In the genomic region with DNA sequence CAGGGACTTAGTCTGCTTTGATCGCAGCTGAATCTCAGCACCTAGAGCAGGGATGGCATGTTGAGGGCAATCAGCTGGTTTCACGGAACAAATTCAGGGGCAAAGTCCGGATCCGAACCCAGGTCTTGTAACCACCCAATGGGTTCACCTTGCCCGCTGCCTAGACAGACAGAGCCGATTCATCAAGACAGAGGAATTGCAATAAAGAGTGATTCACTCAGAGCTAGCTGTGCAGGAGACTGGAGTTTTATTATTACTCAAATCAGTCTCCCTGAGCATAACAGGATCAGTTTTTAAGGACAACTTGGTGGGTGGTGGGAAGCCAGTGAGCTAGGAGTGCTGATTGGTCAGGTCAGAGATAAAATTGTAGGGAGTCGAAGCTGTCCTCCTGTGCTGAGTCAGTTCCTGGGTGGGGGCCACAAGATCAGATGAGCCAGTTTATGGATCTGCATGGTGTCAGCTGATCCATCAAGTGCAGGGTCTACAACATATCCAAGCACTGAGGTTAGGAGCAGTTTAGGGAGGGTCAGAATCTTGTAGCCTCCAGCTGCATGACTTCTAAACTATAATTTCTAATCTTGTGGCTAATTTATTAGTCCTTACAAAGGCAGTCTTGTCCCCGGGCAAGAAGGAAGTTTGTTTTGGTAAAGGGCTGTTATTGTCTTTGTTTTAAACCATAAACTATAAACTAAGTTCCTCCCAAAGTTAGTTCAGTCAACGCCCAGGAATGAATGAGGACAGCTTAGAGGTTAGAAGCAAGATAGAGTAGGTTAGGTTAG, we compare ENCODE assay signal across 14 cellular contexts. TPM values are rescaled to one million over a fixed set of nuclear protein-coding genes. Genes with fewer than 3 reads are reported as not detected.
DNase-seq lines count a peak whose midpoint lies in the region; ATAC-seq, FAIRE-seq and TF ChIP-seq lines count a peak whose summit lies in the region.
"Had no signal": no experiment of that assay in that cellular context is flagged by ENCODE, and none has a peak within 500 bp of the region (broad histone marks: within the 10 kb centered on the region; RNA-seq: fewer than 3 reads in every experiment).

No MANE protein-coding gene starts in this region.

- no peak for TF ChIP-seq CTCF in A549 (IDR thresholded peaks at IDR 0.05)
- no peak for TF ChIP-seq CTCF in brain (conservative IDR thresholded peaks at IDR 0.05)
- no peak for TF ChIP-seq CTCF in ovary (IDR thresholded peaks at IDR 0.05)

- peak overlapping the region in 1 of 5 experiments; percentile 26 for H3K4me3 Mint-ChIP-seq in brain
- H3K4me3 Mint-ChIP-seq: activated CD4-positive, alpha-beta T cell treated with anti-CD3 and anti-CD28 coated beads for 36 hours had no signal

- TF ChIP-seq EP300 in A549 (IDR thresholded peaks at IDR 0.05) = no peak
- no peak for TF ChIP-seq EP300 in ovary (IDR thresholded peaks at IDR 0.05)

- no peaks in the 10 kb centered on the region for H3K9me3 ChIP-seq in A549
- H3K9me3 ChIP-seq in ovary = no peaks in the 10 kb centered on the region

- DNase-seq in A549 (ENCODE audit: low read depth in 1 of 2, low spot score in 1 of 2) (peak in 1 of 2 experiments; percentile 59), HTR-8/SVneo (ENCODE audit: insufficient read length, low spot score) (no peak), kidney tubule cell (ENCODE audit: low spot score) (peak; percentile 74), NOMO-1 treated with DMSO at 0.1 percent for 48 hours (lab: John Stamatoyannopoulos, UW; ENCODE audit: unreplicated experiment) (no peak), dermis blood vessel endothelial cell (no peak), ovary (no peak)
- DNase-seq: activated CD4-positive, alpha-beta T cell treated with anti-CD3 and anti-CD28 coated beads for 36 hours; activated naive CD4-positive, alpha-beta T cell; MV-4-11; NCI-H526 treated with DMSO at 0.1 percent for 48 hours had no signal

- peak overlapping the region; percentile 67 for H3K4me2 ChIP-seq in A549

- WGBS in A549 (ENCODE audit: missing lambda C conversion rate) = 40% methylated on average over 9 of the region's 9 CpGs
- WGBS in ovary, 3 donors = 24 to 29% (median 25%) methylated on average over 9 of the region's 9 CpGs

- FAIRE-seq in A549 (lab: Jason Lieb, UNC) (no peak), HTR-8/SVneo (lab: Jason Lieb, UNC) (peak; percentile 46)
- FAIRE-seq: GM18507 had no signal

- H3K4me1 ChIP-seq in A549 (peaks cover 40% of the 10 kb centered on the region), ovary (ENCODE audit: insufficient read depth) (peaks cover 16% of the 10 kb centered on the region)

- TF ChIP-seq RAD21 in A549 (conservative IDR thresholded peaks at IDR 0.05 in 1 of 2, IDR thresholded peaks at IDR 0.05 in 1 of 2) = no peak

- intact Hi-C loops in ovary (cut with DNase I) = no loop called here

- POLR2A ChIA-PET in A549 (lab: Yijun Ruan, JAX) = interaction anchor here (1.0 kb wide), 1 partner anchor 43 kb away, joined by 3 read pairs; the partner anchor contains the start of gene CHST3

- no peaks in the 10 kb centered on the region for H3K36me3 ChIP-seq in ovary

- peaks cover 4% of the 10 kb centered on the region for H3K27me3 Mint-ChIP-seq in brain
- H3K27me3 Mint-ChIP-seq: activated CD4-positive, alpha-beta T cell treated with anti-CD3 and anti-CD28 coated beads for 36 hours had no signal

- H3K27me3 ChIP-seq in ovary = no peaks in the 10 kb centered on the region
- H3K27me3 ChIP-seq: dorsolateral prefrontal cortex had no signal

- peaks cover 45% of the 10 kb centered on the region for H3K4me1 Mint-ChIP-seq in brain
- H3K4me1 Mint-ChIP-seq: activated CD4-positive, alpha-beta T cell treated with anti-CD3 and anti-CD28 coated beads for 36 hours had no signal

- ATAC-seq in A549 (peak; percentile 40 to 74; a peak in 4 of 6 replicates), GM21526 (IDR thresholded peaks at IDR 0.05; ENCODE audit: low FRiP score, unreplicated experiment) (no peak)
- ATAC-seq: activated CD4-positive, alpha-beta T cell treated with anti-CD3 and anti-CD28 coated beads for 36 hours had no signal

- H3K4me3 ChIP-seq in A549 (no peak overlapping the region), ovary (no peak overlapping the region)
- H3K4me3 ChIP-seq: dorsolateral prefrontal cortex had no signal

- peak overlapping the region; percentile 75 to 95 (median 88) for H3K27ac Mint-ChIP-seq in brain
- H3K27ac Mint-ChIP-seq: activated CD4-positive, alpha-beta T cell treated with anti-CD3 and anti-CD28 coated beads for 36 hours had no signal

- peak overlapping the region; percentile 64 to 76 for H3K27ac ChIP-seq in A549
- peak overlapping the region in 1 of 2 donors; percentile 12 for H3K27ac ChIP-seq in ovary

- CTCF ChIA-PET in A549 (lab: Yijun Ruan, JAX) = interaction anchor here (1.1 to 6.5 kb wide), 3 partner anchors 9 to 36 kb away, joined by 3 to 39 read pairs (median 8); no protein-coding TSS in a partner anchor

- TF ChIP-seq POLR2A in A549 (IDR thresholded peaks at IDR 0.05; ENCODE audit: low read length) (no peak), ovary (IDR thresholded peaks at IDR 0.05) (no peak)

- no peaks in the 10 kb centered on the region for H3K36me3 Mint-ChIP-seq in brain

- H3K9me3 Mint-ChIP-seq in brain = peaks cover 10 to 18% (median 13%) of the 10 kb centered on the region in 5 experiments

TF ChIP-seq in A549, 52 proteins besides CTCF, POLR2A, EP300 and RAD21:
- TF ChIP-seq JUN (IDR thresholded peaks at IDR 0.05) (peak in 1 of 2 experiments; percentile 32; a peak in 1 of 5 replicates), HEYL (CRISPR knock-in tag; IDR thresholded peaks at IDR 0.05) (no peak), SMC3 (IDR thresholded peaks at IDR 0.05) (no peak), TFCP2L1 (CRISPR knock-in tag; IDR thresholded peaks at IDR 0.05) (no peak), JUNB (IDR thresholded peaks at IDR 0.05) (peak; percentile 25; the same call in 1 of the 2 replicates), CBX8 (IDR thresholded peaks at IDR 0.05) (no peak), RCOR1 (IDR thresholded peaks at IDR 0.05; ENCODE audit: low read depth, low read length) (no peak), TP53 (CRISPR knock-in tag; IDR thresholded peaks at IDR 0.05) (no peak), CEBPB (IDR thresholded peaks at IDR 0.05) (0 out of 4 replicates have a peak, but pooled peaks of 1 of the 2 experiments have one; percentile 13), ELK1 (IDR thresholded peaks at IDR 0.05; ENCODE audit: low read depth, low read length) (no peak)
- TF ChIP-seq, protein P1, sequence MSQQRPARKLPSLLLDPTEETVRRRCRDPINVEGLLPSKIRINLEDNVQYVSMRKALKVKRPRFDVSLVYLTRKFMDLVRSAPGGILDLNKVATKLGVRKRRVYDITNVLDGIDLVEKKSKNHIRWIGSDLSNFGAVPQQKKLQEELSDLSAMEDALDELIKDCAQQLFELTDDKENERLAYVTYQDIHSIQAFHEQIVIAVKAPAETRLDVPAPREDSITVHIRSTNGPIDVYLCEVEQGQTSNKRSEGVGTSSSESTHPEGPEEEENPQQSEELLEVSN (IDR thresholded peaks at IDR 0.05; ENCODE audit: borderline replicate concordance, low read depth) = no peak

RNA-seq across cellular contexts. Expression of gene CHST3, which starts 43.5 kb away (rescaled TPM):
- 12.8 and 13.8 TPM in 2 replicates for polyA plus RNA-seq in A549 (2011; rRNA removed)
- 8.7 and 12.5 TPM in 2 replicates for polyA plus RNA-seq in A549 (2012; cell fraction: cytosol; rRNA removed)
- 18.6 and 20.9 TPM in 2 replicates for polyA plus RNA-seq in A549 (2012; cell fraction: nucleus; rRNA removed)
- 20.3 to 23.1 TPM (median 21.7 TPM) in 3 replicates for polyA plus RNA-seq in A549 (2017; fragmentation: RNase III; extraction: RNeasy Plus Mini Kit Qiagen cat#74134 plus additional on column Dnase treatment)
- polyA minus RNA-seq in A549 (2011; rRNA and poly(A)+ RNA removed) = 19.1 and 21.1 TPM in 2 replicates
- polyA plus RNA-seq in brain (ENCODE audit: insufficient read depth, low read depth, low replicate concordance) = 11.4 TPM
- total RNA-seq in dermis blood vessel endothelial cell = 7.0 TPM in 2 replicates
- total RNA-seq in ovary = 10 to 100 TPM; 26.0 to 69.2 (median 36.1) TPM
- 10 to 100 TPM; 16.4 to 51.0 TPM for polyA plus RNA-seq in ovary
